Comparison of ENCODE assay signal across 21 cellular contexts in genomic region chr11:18197738-18198137, GRCh38. TPM values are rescaled to one million over a fixed set of nuclear protein-coding genes. Genes with fewer than 3 reads are reported as not detected.
"Had no signal": no experiment of that assay in that cellular context is flagged by ENCODE, and none has a peak within 500 bp of the region (broad histone marks: within the 10 kb centered on the region; RNA-seq: fewer than 3 reads in every experiment).

No MANE protein-coding gene starts in this region.

RNA-seq across cellular contexts. Expression of gene MRGPRX4, which starts 25.1 kb away (rescaled TPM):
- total RNA-seq: activated naive CD4-positive, alpha-beta T cell treated with anti-CD3 and anti-CD28 coated beads for 36 hours; activated naive CD4-positive, alpha-beta T cell treated with anti-CD3 and anti-CD28 coated beads, Interleukin-2, amount 50 U/mL, for 72 hours; activated naive CD8-positive, alpha-beta T cell treated with anti-CD3 and anti-CD28 coated beads for 36 hours; activated naive CD8-positive, alpha-beta T cell treated with anti-CD3 and anti-CD28 coated beads, Interleukin-2, amount 10 ng/mL, durations not matched to agents 7 days and 5 days; activated T-cell treated with anti-CD3 and anti-CD28 coated beads, Interleukin-2, amount 50 U/mL, for 4 hours; activated T-cell treated with anti-CD3 and anti-CD28 coated beads, Interleukin-2, amount 50 U/mL, for 72 hours; activated T-helper 1 cell treated with anti-CD3 and anti-CD28 coated beads, Interleukin-12 subunit alpha, Interleukin-12 subunit beta, Interleukin-2, Interleukin-4 antibody, amounts not matched to agents 30 ng/mL and 10 ng/mL and 1 ng/mL, durations not matched to agents 14 hours and 24 hours and 36 hours; activated T-helper 17 cell treated with anti-CD3 and anti-CD28 coated beads, Interleukin-2, amount 50 U/mL, for 72 hours; activated T-helper 2 cell treated with anti-CD3 and anti-CD28 coated beads, Interferon-gamma antibody, Interleukin-2, Interleukin-4, amounts not matched to agents 10 μg/mL and 5 μg/mL and 100 μg/mL, durations not matched to agents 14 hours and 24 hours and 36 hours; adrenal gland; aorta; ascending aorta; astrocyte; body of pancreas; breast epithelium; bronchial epithelial cell; cardiac muscle cell; cardiac septum; cerebellum; chondrocyte had no signal
- polyA plus RNA-seq: adipose tissue, adrenal gland, aorta, cardiac muscle cell had no signal

RNA-seq across cellular contexts. Expression of gene SAA4, which starts 38.9 kb away (rescaled TPM):
- total RNA-seq: activated naive CD4-positive, alpha-beta T cell treated with anti-CD3 and anti-CD28 coated beads for 36 hours; activated naive CD4-positive, alpha-beta T cell treated with anti-CD3 and anti-CD28 coated beads, Interleukin-2, amount 50 U/mL, for 72 hours; activated naive CD8-positive, alpha-beta T cell treated with anti-CD3 and anti-CD28 coated beads for 36 hours; activated naive CD8-positive, alpha-beta T cell treated with anti-CD3 and anti-CD28 coated beads, Interleukin-2, amount 10 ng/mL, durations not matched to agents 7 days and 5 days; activated T-cell treated with anti-CD3 and anti-CD28 coated beads, Interleukin-2, amount 50 U/mL, for 4 hours; activated T-cell treated with anti-CD3 and anti-CD28 coated beads, Interleukin-2, amount 50 U/mL, for 72 hours; activated T-helper 1 cell treated with anti-CD3 and anti-CD28 coated beads, Interleukin-12 subunit alpha, Interleukin-12 subunit beta, Interleukin-2, Interleukin-4 antibody, amounts not matched to agents 30 ng/mL and 10 ng/mL and 1 ng/mL, durations not matched to agents 14 hours and 24 hours and 36 hours; activated T-helper 17 cell treated with anti-CD3 and anti-CD28 coated beads, Interleukin-2, amount 50 U/mL, for 72 hours; activated T-helper 2 cell treated with anti-CD3 and anti-CD28 coated beads, Interferon-gamma antibody, Interleukin-2, Interleukin-4, amounts not matched to agents 10 μg/mL and 5 μg/mL and 100 μg/mL, durations not matched to agents 14 hours and 24 hours and 36 hours; ascending aorta; astrocyte; body of pancreas; bronchial epithelial cell; cardiac muscle cell; cardiac septum; cerebellum; chondrocyte had no signal

RNA-seq across cellular contexts. Expression of gene SAA2, which starts 50.7 kb away (rescaled TPM):
- total RNA-seq: activated naive CD4-positive, alpha-beta T cell treated with anti-CD3 and anti-CD28 coated beads for 36 hours; activated naive CD4-positive, alpha-beta T cell treated with anti-CD3 and anti-CD28 coated beads, Interleukin-2, amount 50 U/mL, for 72 hours; activated naive CD8-positive, alpha-beta T cell treated with anti-CD3 and anti-CD28 coated beads for 36 hours; activated naive CD8-positive, alpha-beta T cell treated with anti-CD3 and anti-CD28 coated beads, Interleukin-2, amount 10 ng/mL, durations not matched to agents 7 days and 5 days; activated T-helper 1 cell treated with anti-CD3 and anti-CD28 coated beads, Interleukin-12 subunit alpha, Interleukin-12 subunit beta, Interleukin-2, Interleukin-4 antibody, amounts not matched to agents 30 ng/mL and 10 ng/mL and 1 ng/mL, durations not matched to agents 14 hours and 24 hours and 36 hours; activated T-helper 17 cell treated with anti-CD3 and anti-CD28 coated beads, Interleukin-2, amount 50 U/mL, for 72 hours; activated T-helper 2 cell treated with anti-CD3 and anti-CD28 coated beads, Interferon-gamma antibody, Interleukin-2, Interleukin-4, amounts not matched to agents 10 μg/mL and 5 μg/mL and 100 μg/mL, durations not matched to agents 14 hours and 24 hours and 36 hours; astrocyte; bronchial epithelial cell; cardiac muscle cell; cerebellum; chondrocyte had no signal
